ENCODE assay signal across 14 cellular contexts in the genomic region with DNA sequence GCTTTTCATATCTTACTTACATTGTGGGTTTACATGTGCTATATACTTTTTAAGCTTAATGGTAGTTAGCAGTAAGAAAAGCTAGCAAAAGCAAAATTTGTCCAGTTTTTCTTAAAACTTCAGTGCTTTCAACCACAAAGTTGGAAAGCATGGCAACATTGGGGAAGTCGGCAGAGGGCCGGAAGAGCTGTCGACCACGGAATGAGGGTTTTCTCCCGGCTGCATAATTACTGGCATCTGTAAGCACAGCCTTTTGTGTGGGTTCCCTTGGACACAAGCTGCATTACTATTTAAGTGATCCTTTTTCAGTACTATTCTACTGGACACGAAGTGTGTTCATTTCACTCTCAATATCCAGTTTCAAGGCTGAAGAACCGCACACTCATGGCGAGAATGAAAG.
"Had no signal": no experiment of that assay in that cellular context is flagged by ENCODE, and none has a peak within 500 bp of the region (broad histone marks: within the 10 kb centered on the region; RNA-seq: fewer than 3 reads in every experiment).

No MANE protein-coding gene starts in this region.

- H3K4me1 ChIP-seq: uterus had no signal

- DNase-seq: activated CD4-positive, alpha-beta T cell treated with anti-CD3 and anti-CD28 coated beads for 48 hours; activated naive CD4-positive, alpha-beta T cell; aorta; effector memory CD4-positive, alpha-beta T cell; nephron progenitor cell; ovary; stimulated activated CD4-positive, alpha-beta T cell treated with anti-CD3 and anti-CD28 coated beads, Interleukin-15, amount 100 ng/mL, for 24 hours; stimulated activated CD4-positive, alpha-beta T cell treated with anti-CD3 and anti-CD28 coated beads, Interleukin-4, amount 100 ng/mL, for 4 hours; stimulated activated naive CD8-positive, alpha-beta T cell treated with anti-CD3 and anti-CD28 coated beads, Interleukin-15, amount 100 ng/mL, for 72 hours; T1000; uterus had no signal

- ATAC-seq: stimulated activated naive CD8-positive, alpha-beta T cell treated with anti-CD3 and anti-CD28 coated beads, Interleukin-15, amount 100 ng/mL, for 72 hours; WTC11 had no signal

- H3K9me3 ChIP-seq: ovary, thoracic aorta, uterus had no signal

- H3K27ac ChIP-seq: epithelial cell of prostate, ovary, thoracic aorta, uterus had no signal

- H3K27me3 ChIP-seq: ovary, uterus had no signal

- H3K36me3 ChIP-seq: ovary, thoracic aorta, uterus had no signal

- H3K4me3 ChIP-seq: ovary, thoracic aorta, uterus had no signal
